23 cellular contexts compared by ENCODE assay signal in the genomic region with DNA sequence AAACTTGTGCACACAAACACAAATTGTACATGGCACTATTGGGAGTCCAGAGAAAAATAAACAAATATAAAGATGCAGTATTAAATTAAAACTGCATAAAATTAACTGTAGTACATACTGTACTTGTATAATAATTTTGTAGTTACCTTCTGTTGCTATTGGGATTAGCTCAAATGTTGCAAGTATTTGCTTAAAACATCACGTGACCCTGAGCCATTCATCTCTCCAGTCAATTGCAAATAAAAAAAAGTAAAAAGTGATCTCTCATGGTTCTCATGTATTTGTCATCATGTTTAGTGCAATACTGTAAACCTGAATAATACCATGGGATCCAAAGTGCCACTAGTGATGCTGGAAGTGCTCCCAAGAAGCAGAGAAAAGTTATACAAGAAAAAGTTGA.
"Had no signal": no experiment of that assay in that cellular context is flagged by ENCODE, and none has a peak within 500 bp of the region (broad histone marks: within the 10 kb centered on the region; RNA-seq: fewer than 3 reads in every experiment).

No MANE protein-coding gene starts in this region.

- H3K4me3 ChIP-seq: dorsolateral prefrontal cortex, lower lobe of right lung, spleen, thoracic aorta, upper lobe of left lung had no signal

- H3K4me1 ChIP-seq: foreskin keratinocyte, lower lobe of right lung, parathyroid adenoma, spleen, upper lobe of left lung had no signal

- ATAC-seq: activated naive CD8-positive, alpha-beta T cell treated with anti-CD3 and anti-CD28 coated beads, Interleukin-2, amount 50 U/mL, for 24 hours; foreskin keratinocyte; lower lobe of right lung; natural killer cell; stimulated activated memory B cell treated with anti-CD40 and anti-IgM and Interleukin-4, amounts not matched to agents 10 μg/mL and 1 μg/mL and 100 μg/mL, for 72 hours had no signal

- H2AFZ ChIP-seq: parathyroid adenoma had no signal

- H3K9ac ChIP-seq: parathyroid adenoma had no signal

- H3K27ac ChIP-seq: dorsolateral prefrontal cortex, foreskin keratinocyte, lower lobe of right lung, parathyroid adenoma, spleen, thoracic aorta, upper lobe of left lung had no signal

- H3K27me3 ChIP-seq: dorsolateral prefrontal cortex, foreskin keratinocyte, spleen, upper lobe of left lung had no signal

- DNase-seq: activated CD4-positive, CD25-positive, alpha-beta regulatory T cell treated with anti-CD3 and anti-CD28 coated beads, Interleukin-2, amount 50 U/mL, for 72 hours; activated CD8-positive, alpha-beta memory T cell treated with anti-CD3 and anti-CD28 coated beads for 24 hours; activated CD8-positive, alpha-beta memory T cell treated with anti-CD3 and anti-CD28 coated beads, Interleukin-2, amount 50 U/mL, for 48 hours; activated effector memory CD4-positive, alpha-beta T cell treated with Interleukin-2 at 50 U/mL for 16 hours; activated naive CD4-positive, alpha-beta T cell treated with anti-CD3 and anti-CD28 coated beads, Interleukin-2, amount 10 ng/mL, durations not matched to agents 7 days and 5 days; activated naive CD8-positive, alpha-beta T cell treated with anti-CD3 and anti-CD28 coated beads, Interleukin-2, amount 50 U/mL, for 24 hours; activated T-cell treated with anti-CD3 and anti-CD28 coated beads, Interleukin-2, amount 50 U/mL, for 48 hours; anterior cingulate cortex; central memory CD4-positive, alpha-beta T cell; dorsolateral prefrontal cortex; endodermal cell; foreskin keratinocyte; glutamatergic neuron; hippocampal formation; islet precursor cell; lower lobe of right lung; natural killer cell; spleen; stimulated activated CD4-positive, alpha-beta T cell treated with anti-CD3 and anti-CD28 coated beads, Interleukin-4, amount 100 ng/mL, for 4 hours; upper lobe of left lung had no signal

- H3K9me3 ChIP-seq: lower lobe of right lung, thoracic aorta, upper lobe of left lung had no signal

- H3K79me2 ChIP-seq: parathyroid adenoma had no signal

- H3K36me3 ChIP-seq: lower lobe of right lung, spleen, thoracic aorta, upper lobe of left lung had no signal
